In genomic region chr12:119667577-119668314, GRCh38 we compare ENCODE assay signal across 1 cellular context.
TF ChIP-seq lines count a peak whose summit lies in the region.

PRKAB1 (plus strand) TSS chr12:119668133; CDS start chr12:119668245, 112 bp downstream.

TF ChIP-seq in K562, 482 proteins besides CTCF, POLR2A, EP300 and RAD21 (continued from another document and continues in another):
- TF ChIP-seq DIDO1 (tag; IDR thresholded peaks at IDR 0.05; ENCODE audit: low read depth) (peak; percentile 72; the same call in 1 of the 2 replicates), STAT6 (CRISPR knock-in tag; IDR thresholded peaks at IDR 0.05) (0 out of 2 replicates have a peak, but pooled peaks have one; percentile 75), HES1 (IDR thresholded peaks at IDR 0.05; ENCODE audit: low read depth) (no peak), FUS (optimal IDR thresholded peaks at IDR 0.05; ENCODE audit: low read depth, low read length) (no peak), LARP7 (IDR thresholded peaks at IDR 0.05) (0 out of 2 replicates have a peak, but pooled peaks have one; percentile 23), NCOA1 (IDR thresholded peaks at IDR 0.05; ENCODE audit: low read depth) (peak; percentile 92), ATF7 (IDR thresholded peaks at IDR 0.05) (peak; percentile 87), HMGXB4 (CRISPR knock-in tag; IDR thresholded peaks at IDR 0.05) (0 out of 2 replicates have a peak, but pooled peaks have one; percentile 58), ZNF699 (CRISPR knock-in tag; IDR thresholded peaks at IDR 0.05; ENCODE audit: insufficient replicate concordance) (no peak), CCNT2 (IDR thresholded peaks at IDR 0.05; ENCODE audit: borderline replicate concordance, extremely low read depth, insufficient read length, low read depth, low read length) (peak; percentile 93), ARID3A (IDR thresholded peaks at IDR 0.05; ENCODE audit: borderline replicate concordance, low read depth, low read length) (0 out of 2 replicates have a peak, but pooled peaks have one; percentile 59), NFIX (CRISPR knock-in tag; IDR thresholded peaks at IDR 0.05; ENCODE audit: low read depth) (no peak), MAFG (tag; conservative IDR thresholded peaks at IDR 0.05) (no peak), CBFA2T2 (conservative IDR thresholded peaks at IDR 0.05) (peak; percentile 8; the same call in 1 of the 2 replicates), GABPA (tag; conservative IDR thresholded peaks at IDR 0.05; ENCODE audit: low read depth) (peak; percentile 99), RCOR1 (IDR thresholded peaks at IDR 0.05; ENCODE audit: borderline replicate concordance in 1 of 2, low read depth in 2 of 2, low read length in 2 of 2) (peak; percentile 6 to 79; a peak in 2 of 4 replicates), KLF10 (CRISPR knock-in tag; IDR thresholded peaks at IDR 0.05) (no peak), SIN3A (IDR thresholded peaks at IDR 0.05; ENCODE audit: borderline replicate concordance in 2 of 2, control insufficient read depth in 1 of 2, low read depth in 2 of 2, low read length in 2 of 2) (peak; percentile 73 to 75; a peak in 3 of 4 replicates), THAP12 (CRISPR knock-in tag; IDR thresholded peaks at IDR 0.05) (peak; percentile 92), ZEB2 (IDR thresholded peaks at IDR 0.05) (peak; percentile 76), CHD4 (IDR thresholded peaks at IDR 0.05; ENCODE audit: insufficient read depth, insufficient replicate concordance, low read depth, low read length, poor library complexity, severe bottlenecking) (no peak), RBM22 (IDR thresholded peaks at IDR 0.05; ENCODE audit: low read depth, low read length, poor library complexity, severe bottlenecking) (no peak), EP400 (IDR thresholded peaks at IDR 0.05) (peak; percentile 89), ZNF282 (CRISPR knock-in tag; IDR thresholded peaks at IDR 0.05) (no peak), PKNOX1 (IDR thresholded peaks at IDR 0.05) (peak; percentile 61), ZBTB40 (IDR thresholded peaks at IDR 0.05) (peak; percentile 99), ZBTB40 (CRISPR knock-in tag; IDR thresholded peaks at IDR 0.05) (no peak), ZBTB1 (CRISPR knock-in tag; IDR thresholded peaks at IDR 0.05; ENCODE audit: borderline replicate concordance, low read depth) (peak; percentile 96), CXXC5 (CRISPR knock-in tag; IDR thresholded peaks at IDR 0.05) (peak; percentile 97), HNRNPLL (IDR thresholded peaks at IDR 0.05; ENCODE audit: low read depth, low read length, poor library complexity, severe bottlenecking) (peak; percentile 93), KAT7 (CRISPR knock-in tag; IDR thresholded peaks at IDR 0.05; ENCODE audit: borderline replicate concordance) (peak; percentile 79; the same call in 1 of the 2 replicates), ZNF239 (CRISPR knock-in tag; IDR thresholded peaks at IDR 0.05) (no peak), NKRF (IDR thresholded peaks at IDR 0.05; ENCODE audit: borderline replicate concordance) (peak; percentile 82)
